1 cellular context compared by ENCODE assay signal in genomic region chr20:44776977-44777376, GRCh38.
TF ChIP-seq lines count a peak whose summit lies in the region.

No MANE protein-coding gene starts in this region.

TF ChIP-seq in GM23338, 12 proteins besides CTCF, POLR2A, EP300 and RAD21 (continued from another document):
- TF ChIP-seq REST (IDR thresholded peaks at IDR 0.05; ENCODE audit: unreplicated experiment) (peak; percentile 88), EZH2phosphoT487 (IDR thresholded peaks at IDR 0.05; ENCODE audit: unreplicated experiment) (no peak)
